2 cellular contexts compared by ENCODE assay signal in genomic region chr7:155709453-155709852, GRCh38.
TF ChIP-seq lines count a peak whose summit lies in the region.

No MANE protein-coding gene starts in this region.

TF ChIP-seq in liver, 16 proteins besides CTCF, POLR2A, EP300 and RAD21 (continued from another document):
- TF ChIP-seq MAX (IDR thresholded peaks at IDR 0.05): peak; percentile 58
- peak; percentile 18 for TF ChIP-seq SP1 (IDR thresholded peaks at IDR 0.05)
- TF ChIP-seq FOXA2 (IDR thresholded peaks at IDR 0.05): no peak
- TF ChIP-seq RXRA (IDR thresholded peaks at IDR 0.05): peak; percentile 45 to 83

TF ChIP-seq in HepG2, 621 proteins besides CTCF, POLR2A, EP300 and RAD21 (continued from another document):
- no peak for TF ChIP-seq GMEB2 (CRISPR knock-in tag; IDR thresholded peaks at IDR 0.05; ENCODE audit: low read depth)
- TF ChIP-seq ZBTB3 (CRISPR knock-in tag; IDR thresholded peaks at IDR 0.05; ENCODE audit: borderline replicate concordance, low read depth): no peak
- no peak for TF ChIP-seq ZNF329 (CRISPR knock-in tag; IDR thresholded peaks at IDR 0.05; ENCODE audit: low read depth)
- TF ChIP-seq PLSCR1 (CRISPR knock-in tag; IDR thresholded peaks at IDR 0.05; ENCODE audit: borderline replicate concordance): no peak
- no peak for TF ChIP-seq TOPORS (CRISPR knock-in tag; IDR thresholded peaks at IDR 0.05)
- TF ChIP-seq ARID2 (CRISPR knock-in tag; IDR thresholded peaks at IDR 0.05; ENCODE audit: borderline replicate concordance): no peak
- no peak for TF ChIP-seq FOXA1 (IDR thresholded peaks at IDR 0.05)
- TF ChIP-seq FOXA1 (CRISPR knock-in tag; IDR thresholded peaks at IDR 0.05): no peak
- TF ChIP-seq ZNF24 (IDR thresholded peaks at IDR 0.05): no peak
- no peak for TF ChIP-seq NFKBIZ (CRISPR knock-in tag; IDR thresholded peaks at IDR 0.05)
- TF ChIP-seq ZNF672 (CRISPR knock-in tag; IDR thresholded peaks at IDR 0.05): no peak
- TF ChIP-seq, protein P1, sequence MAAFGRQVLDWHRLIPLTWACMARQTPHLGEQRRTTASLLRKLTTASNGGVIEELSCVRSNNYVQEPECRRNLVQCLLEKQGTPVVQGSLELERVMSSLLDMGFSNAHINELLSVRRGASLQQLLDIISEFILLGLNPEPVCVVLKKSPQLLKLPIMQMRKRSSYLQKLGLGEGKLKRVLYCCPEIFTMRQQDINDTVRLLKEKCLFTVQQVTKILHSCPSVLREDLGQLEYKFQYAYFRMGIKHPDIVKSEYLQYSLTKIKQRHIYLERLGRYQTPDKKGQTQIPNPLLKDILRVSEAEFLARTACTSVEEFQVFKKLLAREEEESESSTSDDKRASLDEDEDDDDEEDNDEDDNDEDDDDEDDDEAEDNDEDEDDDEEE (CRISPR knock-in tag; IDR thresholded peaks at IDR 0.05): no peak
- no peak for TF ChIP-seq KLF16 (CRISPR knock-in tag; IDR thresholded peaks at IDR 0.05)
- TF ChIP-seq ZNF160 (CRISPR knock-in tag; IDR thresholded peaks at IDR 0.05): no peak
- TF ChIP-seq ZSCAN20 (CRISPR knock-in tag; IDR thresholded peaks at IDR 0.05; ENCODE audit: borderline replicate concordance): no peak
